13 cellular contexts compared by ENCODE assay signal in genomic region chr19:16144216-16144581, GRCh38. TPM values are rescaled to one million over a fixed set of nuclear protein-coding genes. Genes with fewer than 3 reads are reported as not detected.
DNase-seq lines count a peak whose midpoint lies in the region; ATAC-seq and TF ChIP-seq lines count a peak whose summit lies in the region.
"Had no signal": no experiment of that assay in that cellular context is flagged by ENCODE, and none has a peak within 500 bp of the region (broad histone marks: within the 10 kb centered on the region; RNA-seq: fewer than 3 reads in every experiment).

No MANE protein-coding gene starts in this region.

- H3K27ac ChIP-seq in PC-3 (ENCODE audit: low read length), result peak overlapping the region; percentile 91
- H3K27ac ChIP-seq in tibial artery, result no peak overlapping the region
- H3K27ac ChIP-seq: gastrocnemius medialis, vagina had no signal

- H3F3A ChIP-seq in PC-3 (ENCODE audit: low read length, unreplicated experiment), result no peaks in the 10 kb centered on the region

- H3K27me3 ChIP-seq in PC-3 (ENCODE audit: low read length), result no peaks in the 10 kb centered on the region
- H3K27me3 ChIP-seq in tibial artery, result peaks cover 0 to 15% of the 10 kb centered on the region in 2 donors
- H3K27me3 ChIP-seq: gastrocnemius medialis, MG63, vagina had no signal

- peaks cover 66% of the 10 kb centered on the region for H3K4me1 Mint-ChIP-seq in activated CD4-positive, alpha-beta T cell treated with anti-CD3 and anti-CD28 coated beads, Interleukin-2, amount 10 ng/mL, durations not matched to agents 7 days and 5 days
- peaks cover 62% of the 10 kb centered on the region for H3K4me1 Mint-ChIP-seq in stimulated activated naive CD8-positive, alpha-beta T cell treated with anti-CD3 and anti-CD28 coated beads, Interleukin-15, amount 100 ng/mL, for 72 hours

- H3K4me3 ChIP-seq in PC-3 (ENCODE audit: low read length) (peak overlapping the region; percentile 60), tibial artery (no peak overlapping the region)
- H3K4me3 ChIP-seq: gastrocnemius medialis, MG63 had no signal

- H3K4me1 ChIP-seq in PC-3 (ENCODE audit: insufficient read depth, low read length) (peaks cover 13% of the 10 kb centered on the region), tibial artery (no peaks in the 10 kb centered on the region)
- H3K4me1 ChIP-seq: gastrocnemius medialis, vagina had no signal

- H3K9me3 ChIP-seq in PC-3 (ENCODE audit: low read length), result no peaks in the 10 kb centered on the region
- H3K9me3 ChIP-seq in tibial artery, result no peaks in the 10 kb centered on the region
- H3K9me3 ChIP-seq: gastrocnemius medialis, MG63, vagina had no signal

- H2AFZ ChIP-seq in PC-3 (ENCODE audit: low read length), result no peak overlapping the region

- peaks cover 7% of the 10 kb centered on the region for H3K79me2 ChIP-seq in PC-3 (ENCODE audit: low read length)

- H3K27ac Mint-ChIP-seq in activated CD4-positive, alpha-beta T cell treated with anti-CD3 and anti-CD28 coated beads, Interleukin-2, amount 10 ng/mL, durations not matched to agents 7 days and 5 days, result peak overlapping the region; percentile 98
- H3K27ac Mint-ChIP-seq in stimulated activated naive CD8-positive, alpha-beta T cell treated with anti-CD3 and anti-CD28 coated beads, Interleukin-15, amount 100 ng/mL, for 72 hours, result peak overlapping the region; percentile 98

- H3K4me2 ChIP-seq in PC-3 (ENCODE audit: low read length), result peak overlapping the region; percentile 82

- peak overlapping the region; percentile 89 for H3K9ac ChIP-seq in PC-3 (ENCODE audit: low read length)

- H4K20me1 ChIP-seq in PC-3 (ENCODE audit: low read length), result no peaks in the 10 kb centered on the region

- TF ChIP-seq CTCF in PC-3 (conservative IDR thresholded peaks at IDR 0.05; ENCODE audit: low read depth, low read length) (no peak), tibial artery (IDR thresholded peaks at IDR 0.05) (no peak)

- H3K4me3 Mint-ChIP-seq in activated CD4-positive, alpha-beta T cell treated with anti-CD3 and anti-CD28 coated beads, Interleukin-2, amount 10 ng/mL, durations not matched to agents 7 days and 5 days, result peak overlapping the region; percentile 92
- H3K4me3 Mint-ChIP-seq in stimulated activated naive CD8-positive, alpha-beta T cell treated with anti-CD3 and anti-CD28 coated beads, Interleukin-15, amount 100 ng/mL, for 72 hours, result peak overlapping the region; percentile 96 to 99

- H3K36me3 ChIP-seq in PC-3 (ENCODE audit: low read depth, low read length) (no peaks in the 10 kb centered on the region), tibial artery (no peaks in the 10 kb centered on the region)
- H3K36me3 ChIP-seq: gastrocnemius medialis, MG63, vagina had no signal

- ATAC-seq in PC-3 (no peak), esophagus mucosa (peak; percentile 10), GM18909 (IDR thresholded peaks at IDR 0.05; ENCODE audit: poor library complexity, unreplicated experiment) (no peak)
- ATAC-seq in stimulated activated naive CD8-positive, alpha-beta T cell treated with anti-CD3 and anti-CD28 coated beads, Interleukin-15, amount 100 ng/mL, for 72 hours, result peak; percentile 35
- ATAC-seq: gastrocnemius medialis had no signal

- H3K9me2 ChIP-seq in PC-3 (replicated peaks; ENCODE audit: low read length), result no peaks in the 10 kb centered on the region

- no peak for DNase-seq in activated CD4-positive, alpha-beta T cell treated with anti-CD3 and anti-CD28 coated beads, Interleukin-2, amount 10 ng/mL, durations not matched to agents 7 days and 5 days
- DNase-seq in activated CD4-positive, alpha-beta T cell treated with anti-CD3 and anti-CD28 coated beads, Interleukin-2, amount 50 U/mL, for 48 hours, result no peak
- DNase-seq in PC-3 (no peak), NCI-H1694 (lab: John Stamatoyannopoulos, UW) (no peak), tibial artery (no peak)
- no peak for DNase-seq in stimulated activated naive CD8-positive, alpha-beta T cell treated with anti-CD3 and anti-CD28 coated beads, Interleukin-15, amount 100 ng/mL, for 72 hours
- DNase-seq: gastrocnemius medialis, MG63 had no signal

- no TSS peak for BruUV-seq in PC-3 (replicated peaks; lab: Mats Ljungman, UMichigan)

- POLR2A ChIA-PET in activated CD4-positive, alpha-beta T cell treated with anti-CD3 and anti-CD28 coated beads, Interleukin-2, amount 10 ng/mL, durations not matched to agents 7 days and 5 days (lab: Charles Lee), result interaction anchor here (0.5 to 1.7 kb wide), 4 partner anchors 33 to 199 kb away, joined by 3 to 6 read pairs (median 4); partner anchors contain the start of genes FAM32A and TPM4
- POLR2A ChIA-PET in PC-3 (lab: Charles Lee; ENCODE audit: unreplicated experiment), result interaction anchor here (0.5 kb wide), 1 partner anchor 38 kb away, joined by 3 read pairs; no protein-coding TSS in a partner anchor

- intact Hi-C loops in PC-3 (cut with micrococcal nuclease) (no loop called here), tibial artery (cut with DNase I; ENCODE audit: low total_unique reads) (no loop called here)

- H3K27me3 Mint-ChIP-seq in activated CD4-positive, alpha-beta T cell treated with anti-CD3 and anti-CD28 coated beads, Interleukin-2, amount 10 ng/mL, durations not matched to agents 7 days and 5 days, result no peaks in the 10 kb centered on the region
- no peaks in the 10 kb centered on the region for H3K27me3 Mint-ChIP-seq in stimulated activated naive CD8-positive, alpha-beta T cell treated with anti-CD3 and anti-CD28 coated beads, Interleukin-15, amount 100 ng/mL, for 72 hours

- peaks cover 26% of the 10 kb centered on the region for H3K36me3 Mint-ChIP-seq in activated CD4-positive, alpha-beta T cell treated with anti-CD3 and anti-CD28 coated beads, Interleukin-2, amount 10 ng/mL, durations not matched to agents 7 days and 5 days (ENCODE audit: low read depth)

- no peaks in the 10 kb centered on the region for H3K9me3 Mint-ChIP-seq in activated CD4-positive, alpha-beta T cell treated with anti-CD3 and anti-CD28 coated beads, Interleukin-2, amount 10 ng/mL, durations not matched to agents 7 days and 5 days
- H3K9me3 Mint-ChIP-seq in stimulated activated naive CD8-positive, alpha-beta T cell treated with anti-CD3 and anti-CD28 coated beads, Interleukin-15, amount 100 ng/mL, for 72 hours, result no peaks in the 10 kb centered on the region

- CTCF ChIA-PET in activated CD4-positive, alpha-beta T cell treated with anti-CD3 and anti-CD28 coated beads, Interleukin-2, amount 10 ng/mL, durations not matched to agents 7 days and 5 days (lab: Charles Lee), result interaction anchor here (0.9 to 2.7 kb wide), 10 partner anchors 11 to 102 kb away, joined by 3 to 10 read pairs (median 3); partner anchors contain the start of gene TPM4
- CTCF ChIA-PET in PC-3 (lab: Charles Lee), result no interaction called here

RNA-seq across cellular contexts. Expression of gene HSH2D, which starts 0.7 kb away (rescaled TPM):
- total RNA-seq in activated CD4-positive, alpha-beta T cell treated with anti-CD3 and anti-CD28 coated beads, Interleukin-2, amount 10 ng/mL, durations not matched to agents 7 days and 5 days, result 10 to 100 TPM; 70.7 to 76.9 TPM
- 10.9 and 14.5 TPM in 2 replicates for total RNA-seq in PC-3 (2014; rRNA removed)
- total RNA-seq in esophagus mucosa, result 1.3 TPM
- total RNA-seq: gastrocnemius medialis had no signal

RNA-seq across cellular contexts. Expression of gene CIB3, which starts 29.1 kb away (rescaled TPM):
- total RNA-seq in activated CD4-positive, alpha-beta T cell treated with anti-CD3 and anti-CD28 coated beads, Interleukin-2, amount 10 ng/mL, durations not matched to agents 7 days and 5 days, result not detected
- total RNA-seq in PC-3 (2014; rRNA removed), result 0.58 TPM in 1 of 2 replicates, not detected in the other
- not detected for total RNA-seq in esophagus mucosa
- total RNA-seq: gastrocnemius medialis, liver, renal cortical epithelial cell, vagina had no signal

RNA-seq across cellular contexts. Expression of gene RAB8A, which starts 32.5 kb away (rescaled TPM):
- 100 to 1,000 TPM; 167 to 175 TPM for total RNA-seq in activated CD4-positive, alpha-beta T cell treated with anti-CD3 and anti-CD28 coated beads, Interleukin-2, amount 10 ng/mL, durations not matched to agents 7 days and 5 days
- total RNA-seq in PC-3 (2014; rRNA removed) (65.7 and 94.5 TPM in 2 replicates), esophagus mucosa (57.9 TPM)

RNA-seq across cellular contexts. Expression of gene FAM32A, which starts 41.0 kb away (rescaled TPM):
- total RNA-seq in activated CD4-positive, alpha-beta T cell treated with anti-CD3 and anti-CD28 coated beads, Interleukin-2, amount 10 ng/mL, durations not matched to agents 7 days and 5 days, result 10 to 100 TPM; 64.1 to 76.8 TPM
- total RNA-seq in PC-3 (2014; rRNA removed), result 141 and 165 TPM in 2 replicates
- total RNA-seq in esophagus mucosa, result 40.4 TPM

RNA-seq across cellular contexts. Expression of gene AP1M1, which starts 53.5 kb away (rescaled TPM):
- total RNA-seq in activated CD4-positive, alpha-beta T cell treated with anti-CD3 and anti-CD28 coated beads, Interleukin-2, amount 10 ng/mL, durations not matched to agents 7 days and 5 days, result 100 to 1,000 TPM; 129 to 150 TPM
- total RNA-seq in PC-3 (2014; rRNA removed) (104 and 109 TPM in 2 replicates), esophagus mucosa (37.7 TPM)

Comparison
In these comparisons a context has a peak if more than half of its experiments do, and no peak if none do; other contexts are left out.
1. ATAC-seq: peak in esophagus mucosa (single experiment) and stimulated activated naive CD8-positive, alpha-beta T cell treated with anti-CD3 and anti-CD28 coated beads, Interleukin-15, amount 100 ng/mL, for 72 hours (single experiment); none in PC-3 (single experiment) and GM18909 (single experiment).